In the genomic region with DNA sequence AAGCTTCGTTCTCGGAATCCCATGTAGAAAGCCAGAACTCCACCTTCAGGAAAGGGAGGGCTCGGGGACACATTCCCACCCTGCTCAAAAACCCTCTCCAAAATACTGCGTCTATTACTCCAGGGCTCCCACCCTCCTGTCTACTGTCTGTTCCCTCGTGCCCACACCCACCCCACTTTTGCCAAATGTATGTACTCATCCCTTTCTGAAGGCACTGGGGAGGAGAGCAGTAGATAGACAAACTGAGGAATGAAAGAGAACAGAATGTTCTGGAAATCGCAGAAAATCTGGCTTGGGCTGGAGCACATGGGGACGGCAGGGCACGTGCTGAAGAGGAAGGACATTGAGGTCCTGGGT, we compare ENCODE assay signal across 13 cellular contexts. TPM values are rescaled to one million over a fixed set of nuclear protein-coding genes. Genes with fewer than 3 reads are reported as not detected.
"Had no signal": no experiment of that assay in that cellular context is flagged by ENCODE, and none has a peak within 500 bp of the region (broad histone marks: within the 10 kb centered on the region; RNA-seq: fewer than 3 reads in every experiment).

No MANE protein-coding gene starts in this region.

- H3K36me3 ChIP-seq: ovary, tibial nerve had no signal

- DNase-seq: activated CD4-positive, alpha-beta T cell treated with anti-CD3 and anti-CD28 coated beads, Interleukin-2, amount 50 U/mL, for 48 hours; activated CD8-positive, alpha-beta memory T cell treated with anti-CD3 and anti-CD28 coated beads, Interleukin-2, amount 10 ng/mL, durations not matched to agents 7 days and 5 days; activated gamma-delta T cell; dorsolateral prefrontal cortex; foreskin fibroblast; ovary; small intestine; T-helper 2 cell had no signal

- H3K27ac ChIP-seq: ovary had no signal

- H3K4me3 ChIP-seq: ovary, tibial nerve had no signal

- H3K27me3 ChIP-seq: ovary had no signal

- ATAC-seq: activated CD4-positive, CD25-positive, alpha-beta regulatory T cell treated with anti-CD3 and anti-CD28 coated beads, Interleukin-2, amount 50 U/mL, for 24 hours; activated CD8-positive, alpha-beta memory T cell treated with anti-CD3 and anti-CD28 coated beads, Interleukin-2, amount 10 ng/mL, durations not matched to agents 7 days and 5 days; esophagus mucosa had no signal

- H3K9me3 ChIP-seq: ovary had no signal

RNA-seq across cellular contexts. Expression of a gene that starts 55.0 kb away (rescaled TPM):
- total RNA-seq: activated CD8-positive, alpha-beta memory T cell treated with anti-CD3 and anti-CD28 coated beads, Interleukin-2, amount 10 ng/mL, durations not matched to agents 7 days and 5 days; bronchial epithelial cell; esophagus mucosa; ovary; renal cortical epithelial cell; tibial nerve had no signal
- polyA plus RNA-seq: ovary, small intestine had no signal
